Comparison of ENCODE assay signal across 1 cellular context in the genomic region with DNA sequence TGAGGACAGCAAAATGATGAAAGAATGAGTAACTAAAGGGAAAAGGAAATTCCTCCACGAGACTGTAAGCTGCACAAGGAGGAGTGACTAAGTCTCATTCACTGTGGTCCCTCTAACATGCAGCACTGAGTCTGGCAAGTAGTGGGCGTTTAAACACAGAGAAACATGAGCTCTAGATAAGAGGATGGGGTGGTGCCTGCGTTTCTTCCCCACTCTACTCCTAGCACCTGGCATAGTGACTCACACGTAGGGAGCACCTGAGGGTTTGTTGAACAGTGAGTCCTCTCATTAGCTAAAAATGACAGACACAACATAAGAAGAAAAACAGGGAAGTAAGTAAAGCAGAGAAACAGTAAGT.
TF ChIP-seq lines count a peak whose summit lies in the region.

No MANE protein-coding gene starts in this region.

TF ChIP-seq in HepG2, 621 proteins besides CTCF, POLR2A, EP300 and RAD21 (continued from another document):
- TF ChIP-seq, protein P1, sequence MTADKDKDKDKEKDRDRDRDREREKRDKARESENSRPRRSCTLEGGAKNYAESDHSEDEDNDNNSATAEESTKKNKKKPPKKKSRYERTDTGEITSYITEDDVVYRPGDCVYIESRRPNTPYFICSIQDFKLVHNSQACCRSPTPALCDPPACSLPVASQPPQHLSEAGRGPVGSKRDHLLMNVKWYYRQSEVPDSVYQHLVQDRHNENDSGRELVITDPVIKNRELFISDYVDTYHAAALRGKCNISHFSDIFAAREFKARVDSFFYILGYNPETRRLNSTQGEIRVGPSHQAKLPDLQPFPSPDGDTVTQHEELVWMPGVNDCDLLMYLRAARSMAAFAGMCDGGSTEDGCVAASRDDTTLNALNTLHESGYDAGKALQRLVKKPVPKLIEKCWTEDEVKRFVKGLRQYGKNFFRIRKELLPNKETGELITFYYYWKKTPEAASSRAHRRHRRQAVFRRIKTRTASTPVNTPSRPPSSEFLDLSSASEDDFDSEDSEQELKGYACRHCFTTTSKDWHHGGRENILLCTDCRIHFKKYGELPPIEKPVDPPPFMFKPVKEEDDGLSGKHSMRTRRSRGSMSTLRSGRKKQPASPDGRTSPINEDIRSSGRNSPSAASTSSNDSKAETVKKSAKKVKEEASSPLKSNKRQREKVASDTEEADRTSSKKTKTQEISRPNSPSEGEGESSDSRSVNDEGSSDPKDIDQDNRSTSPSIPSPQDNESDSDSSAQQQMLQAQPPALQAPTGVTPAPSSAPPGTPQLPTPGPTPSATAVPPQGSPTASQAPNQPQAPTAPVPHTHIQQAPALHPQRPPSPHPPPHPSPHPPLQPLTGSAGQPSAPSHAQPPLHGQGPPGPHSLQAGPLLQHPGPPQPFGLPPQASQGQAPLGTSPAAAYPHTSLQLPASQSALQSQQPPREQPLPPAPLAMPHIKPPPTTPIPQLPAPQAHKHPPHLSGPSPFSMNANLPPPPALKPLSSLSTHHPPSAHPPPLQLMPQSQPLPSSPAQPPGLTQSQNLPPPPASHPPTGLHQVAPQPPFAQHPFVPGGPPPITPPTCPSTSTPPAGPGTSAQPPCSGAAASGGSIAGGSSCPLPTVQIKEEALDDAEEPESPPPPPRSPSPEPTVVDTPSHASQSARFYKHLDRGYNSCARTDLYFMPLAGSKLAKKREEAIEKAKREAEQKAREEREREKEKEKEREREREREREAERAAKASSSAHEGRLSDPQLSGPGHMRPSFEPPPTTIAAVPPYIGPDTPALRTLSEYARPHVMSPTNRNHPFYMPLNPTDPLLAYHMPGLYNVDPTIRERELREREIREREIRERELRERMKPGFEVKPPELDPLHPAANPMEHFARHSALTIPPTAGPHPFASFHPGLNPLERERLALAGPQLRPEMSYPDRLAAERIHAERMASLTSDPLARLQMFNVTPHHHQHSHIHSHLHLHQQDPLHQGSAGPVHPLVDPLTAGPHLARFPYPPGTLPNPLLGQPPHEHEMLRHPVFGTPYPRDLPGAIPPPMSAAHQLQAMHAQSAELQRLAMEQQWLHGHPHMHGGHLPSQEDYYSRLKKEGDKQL (CRISPR knock-in tag; IDR thresholded peaks at IDR 0.05; ENCODE audit: low read depth), result no peak
- no peak for TF ChIP-seq CCDC6 (CRISPR knock-in tag; IDR thresholded peaks at IDR 0.05)
- TF ChIP-seq ASH2L (IDR thresholded peaks at IDR 0.05; ENCODE audit: insufficient read length, low read depth, low read length), result no peak
- no peak for TF ChIP-seq TBL1XR1 (IDR thresholded peaks at IDR 0.05; ENCODE audit: borderline replicate concordance, low read length, partially characterized antibody)
- TF ChIP-seq LCORL (IDR thresholded peaks at IDR 0.05), result no peak
- TF ChIP-seq LCORL (CRISPR knock-in tag; IDR thresholded peaks at IDR 0.05), result no peak
- TF ChIP-seq, protein P2, sequence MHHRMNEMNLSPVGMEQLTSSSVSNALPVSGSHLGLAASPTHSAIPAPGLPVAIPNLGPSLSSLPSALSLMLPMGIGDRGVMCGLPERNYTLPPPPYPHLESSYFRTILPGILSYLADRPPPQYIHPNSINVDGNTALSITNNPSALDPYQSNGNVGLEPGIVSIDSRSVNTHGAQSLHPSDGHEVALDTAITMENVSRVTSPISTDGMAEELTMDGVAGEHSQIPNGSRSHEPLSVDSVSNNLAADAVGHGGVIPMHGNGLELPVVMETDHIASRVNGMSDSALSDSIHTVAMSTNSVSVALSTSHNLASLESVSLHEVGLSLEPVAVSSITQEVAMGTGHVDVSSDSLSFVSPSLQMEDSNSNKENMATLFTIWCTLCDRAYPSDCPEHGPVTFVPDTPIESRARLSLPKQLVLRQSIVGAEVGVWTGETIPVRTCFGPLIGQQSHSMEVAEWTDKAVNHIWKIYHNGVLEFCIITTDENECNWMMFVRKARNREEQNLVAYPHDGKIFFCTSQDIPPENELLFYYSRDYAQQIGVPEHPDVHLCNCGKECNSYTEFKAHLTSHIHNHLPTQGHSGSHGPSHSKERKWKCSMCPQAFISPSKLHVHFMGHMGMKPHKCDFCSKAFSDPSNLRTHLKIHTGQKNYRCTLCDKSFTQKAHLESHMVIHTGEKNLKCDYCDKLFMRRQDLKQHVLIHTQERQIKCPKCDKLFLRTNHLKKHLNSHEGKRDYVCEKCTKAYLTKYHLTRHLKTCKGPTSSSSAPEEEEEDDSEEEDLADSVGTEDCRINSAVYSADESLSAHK (CRISPR knock-in tag; IDR thresholded peaks at IDR 0.05; ENCODE audit: borderline replicate concordance), result no peak
- TF ChIP-seq, protein P3, sequence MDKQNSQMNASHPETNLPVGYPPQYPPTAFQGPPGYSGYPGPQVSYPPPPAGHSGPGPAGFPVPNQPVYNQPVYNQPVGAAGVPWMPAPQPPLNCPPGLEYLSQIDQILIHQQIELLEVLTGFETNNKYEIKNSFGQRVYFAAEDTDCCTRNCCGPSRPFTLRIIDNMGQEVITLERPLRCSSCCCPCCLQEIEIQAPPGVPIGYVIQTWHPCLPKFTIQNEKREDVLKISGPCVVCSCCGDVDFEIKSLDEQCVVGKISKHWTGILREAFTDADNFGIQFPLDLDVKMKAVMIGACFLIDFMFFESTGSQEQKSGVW (CRISPR knock-in tag; IDR thresholded peaks at IDR 0.05; ENCODE audit: borderline replicate concordance), result no peak
- TF ChIP-seq, protein P4, sequence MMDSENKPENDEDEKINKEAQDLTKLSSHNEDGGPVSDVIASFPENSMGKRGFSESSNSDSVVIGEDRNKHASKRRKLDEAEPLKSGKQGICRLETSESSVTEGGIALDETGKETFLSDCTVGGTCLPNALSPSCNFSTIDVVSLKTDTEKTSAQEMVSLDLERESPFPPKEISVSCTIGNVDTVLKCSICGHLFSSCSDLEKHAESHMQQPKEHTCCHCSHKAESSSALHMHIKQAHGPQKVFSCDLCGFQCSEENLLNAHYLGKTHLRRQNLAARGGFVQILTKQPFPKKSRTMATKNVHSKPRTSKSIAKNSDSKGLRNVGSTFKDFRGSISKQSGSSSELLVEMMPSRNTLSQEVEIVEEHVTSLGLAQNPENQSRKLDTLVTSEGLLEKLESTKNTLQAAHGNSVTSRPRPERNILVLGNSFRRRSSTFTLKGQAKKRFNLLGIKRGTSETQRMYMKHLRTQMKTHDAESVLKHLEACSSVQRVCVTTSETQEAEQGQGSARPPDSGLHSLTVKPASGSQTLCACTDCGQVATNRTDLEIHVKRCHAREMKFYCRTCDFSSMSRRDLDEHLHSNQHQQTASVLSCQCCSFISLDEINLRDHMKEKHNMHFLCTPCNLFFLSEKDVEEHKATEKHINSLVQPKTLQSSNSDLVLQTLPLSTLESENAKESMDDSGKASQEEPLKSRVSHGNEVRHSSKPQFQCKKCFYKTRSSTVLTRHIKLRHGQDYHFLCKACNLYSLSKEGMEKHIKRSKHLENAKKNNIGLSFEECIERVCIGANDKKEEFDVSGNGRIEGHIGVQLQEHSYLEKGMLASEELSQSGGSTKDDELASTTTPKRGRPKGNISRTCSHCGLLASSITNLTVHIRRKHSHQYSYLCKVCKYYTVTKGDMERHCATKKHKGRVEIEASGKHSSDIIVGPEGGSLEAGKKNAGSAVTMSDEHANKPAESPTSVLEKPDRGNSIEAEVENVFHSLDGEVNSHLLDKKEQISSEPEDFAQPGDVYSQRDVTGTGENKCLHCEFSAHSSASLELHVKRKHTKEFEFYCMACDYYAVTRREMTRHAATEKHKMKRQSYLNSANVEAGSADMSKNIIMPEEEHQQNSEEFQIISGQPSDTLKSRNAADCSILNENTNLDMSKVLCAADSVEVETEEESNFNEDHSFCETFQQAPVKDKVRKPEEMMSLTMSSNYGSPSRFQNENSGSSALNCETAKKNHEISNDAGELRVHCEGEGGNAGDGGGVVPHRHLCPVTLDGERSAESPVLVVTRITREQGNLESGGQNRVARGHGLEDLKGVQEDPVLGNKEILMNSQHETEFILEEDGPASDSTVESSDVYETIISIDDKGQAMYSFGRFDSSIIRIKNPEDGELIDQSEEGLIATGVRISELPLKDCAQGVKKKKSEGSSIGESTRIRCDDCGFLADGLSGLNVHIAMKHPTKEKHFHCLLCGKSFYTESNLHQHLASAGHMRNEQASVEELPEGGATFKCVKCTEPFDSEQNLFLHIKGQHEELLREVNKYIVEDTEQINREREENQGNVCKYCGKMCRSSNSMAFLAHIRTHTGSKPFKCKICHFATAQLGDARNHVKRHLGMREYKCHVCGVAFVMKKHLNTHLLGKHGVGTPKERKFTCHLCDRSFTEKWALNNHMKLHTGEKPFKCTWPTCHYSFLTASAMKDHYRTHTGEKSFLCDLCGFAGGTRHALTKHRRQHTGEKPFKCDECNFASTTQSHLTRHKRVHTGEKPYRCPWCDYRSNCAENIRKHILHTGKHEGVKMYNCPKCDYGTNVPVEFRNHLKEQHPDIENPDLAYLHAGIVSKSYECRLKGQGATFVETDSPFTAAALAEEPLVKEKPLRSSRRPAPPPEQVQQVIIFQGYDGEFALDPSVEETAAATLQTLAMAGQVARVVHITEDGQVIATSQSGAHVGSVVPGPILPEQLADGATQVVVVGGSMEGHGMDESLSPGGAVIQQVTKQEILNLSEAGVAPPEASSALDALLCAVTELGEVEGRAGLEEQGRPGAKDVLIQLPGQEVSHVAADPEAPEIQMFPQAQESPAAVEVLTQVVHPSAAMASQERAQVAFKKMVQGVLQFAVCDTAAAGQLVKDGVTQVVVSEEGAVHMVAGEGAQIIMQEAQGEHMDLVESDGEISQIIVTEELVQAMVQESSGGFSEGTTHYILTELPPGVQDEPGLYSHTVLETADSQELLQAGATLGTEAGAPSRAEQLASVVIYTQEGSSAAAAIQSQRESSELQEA (CRISPR knock-in tag; IDR thresholded peaks at IDR 0.05; ENCODE audit: not compliant biosample characterization), result no peak
- TF ChIP-seq ARHGAP35 (CRISPR knock-in tag; IDR thresholded peaks at IDR 0.05; ENCODE audit: borderline replicate concordance), result no peak
